In genomic region chr2:88845772-88846661, GRCh38 we compare ENCODE assay signal across 10 cellular contexts.
DNase-seq lines count a peak whose midpoint lies in the region; ATAC-seq and TF ChIP-seq lines count a peak whose summit lies in the region.
"Had no signal": no experiment of that assay in that cellular context is flagged by ENCODE, and none has a peak within 500 bp of the region (broad histone marks: within the 10 kb centered on the region; RNA-seq: fewer than 3 reads in every experiment).

No MANE protein-coding gene starts in this region.

- H3K9me3 Mint-ChIP-seq in stimulated activated effector memory CD8-positive, alpha-beta T cell treated with anti-CD3 and anti-CD28 coated beads, Interleukin-12 subunit alpha, Interleukin-12 subunit beta, amount 100 ng/mL, for 72 hours = no peaks in the 10 kb centered on the region
- H3K9me3 Mint-ChIP-seq in activated naive CD4-positive, alpha-beta T cell treated with anti-CD3 and anti-CD28 coated beads for 36 hours = no peaks in the 10 kb centered on the region
- no peaks in the 10 kb centered on the region for H3K9me3 Mint-ChIP-seq in activated T-helper 17 cell treated with anti-CD3 and anti-CD28 coated beads, Interleukin-2, amount 50 U/mL, for 72 hours
- H3K9me3 Mint-ChIP-seq in CD8-positive, alpha-beta memory T cell = peaks cover 0 to 4% (median 0%) of the 10 kb centered on the region in 5 donors

- ATAC-seq in HG02588 (IDR thresholded peaks at IDR 0.05; ENCODE audit: unreplicated experiment) (peak; percentile 88), HG03469 (IDR thresholded peaks at IDR 0.05; ENCODE audit: unreplicated experiment) (peak; percentile 82)
- ATAC-seq in stimulated activated effector memory CD8-positive, alpha-beta T cell treated with anti-CD3 and anti-CD28 coated beads, Interleukin-12 subunit alpha, Interleukin-12 subunit beta, amount 100 ng/mL, for 72 hours = peak; percentile 45
- no peak for ATAC-seq in activated T-helper 17 cell treated with anti-CD3 and anti-CD28 coated beads, Interleukin-2, amount 50 U/mL, for 72 hours (replicated peaks)
- ATAC-seq: activated CD8-positive, alpha-beta memory T cell treated with anti-CD3 and anti-CD28 coated beads, Interleukin-2, amount 10 ng/mL, durations not matched to agents 7 days and 5 days had no signal

- no peaks in the 10 kb centered on the region for H3K36me3 Mint-ChIP-seq in stimulated activated effector memory CD8-positive, alpha-beta T cell treated with anti-CD3 and anti-CD28 coated beads, Interleukin-12 subunit alpha, Interleukin-12 subunit beta, amount 100 ng/mL, for 72 hours
- H3K36me3 Mint-ChIP-seq in activated naive CD4-positive, alpha-beta T cell treated with anti-CD3 and anti-CD28 coated beads for 36 hours (ENCODE audit: low read depth) = no peaks in the 10 kb centered on the region
- H3K36me3 Mint-ChIP-seq in activated T-helper 17 cell treated with anti-CD3 and anti-CD28 coated beads, Interleukin-2, amount 50 U/mL, for 72 hours (ENCODE audit: low read depth) = no peaks in the 10 kb centered on the region
- no peaks in the 10 kb centered on the region for H3K36me3 Mint-ChIP-seq in CD8-positive, alpha-beta memory T cell
- H3K36me3 Mint-ChIP-seq: activated CD8-positive, alpha-beta memory T cell treated with anti-CD3 and anti-CD28 coated beads, Interleukin-2, amount 10 ng/mL, durations not matched to agents 7 days and 5 days had no signal

- WGBS in esophagus squamous epithelium, 2 donors = 80 to 84% methylated on average over 2 of the region's 3 CpGs

- no peaks in the 10 kb centered on the region for H3K4me1 ChIP-seq in CD8-positive, alpha-beta memory T cell (ENCODE audit: insufficient read depth, low read length)
- H3K4me1 ChIP-seq in esophagus squamous epithelium = no peaks in the 10 kb centered on the region

- no peak overlapping the region for H3K27ac ChIP-seq in CD8-positive, alpha-beta memory T cell (ENCODE audit: low read depth, low read length)
- H3K27ac ChIP-seq in esophagus squamous epithelium = no peak overlapping the region

- H3K4me1 Mint-ChIP-seq in stimulated activated effector memory CD8-positive, alpha-beta T cell treated with anti-CD3 and anti-CD28 coated beads, Interleukin-12 subunit alpha, Interleukin-12 subunit beta, amount 100 ng/mL, for 72 hours = no peaks in the 10 kb centered on the region
- no peaks in the 10 kb centered on the region for H3K4me1 Mint-ChIP-seq in activated naive CD4-positive, alpha-beta T cell treated with anti-CD3 and anti-CD28 coated beads for 36 hours (ENCODE audit: low read depth)
- no peaks in the 10 kb centered on the region for H3K4me1 Mint-ChIP-seq in activated T-helper 17 cell treated with anti-CD3 and anti-CD28 coated beads, Interleukin-2, amount 50 U/mL, for 72 hours
- no peaks in the 10 kb centered on the region for H3K4me1 Mint-ChIP-seq in CD8-positive, alpha-beta memory T cell
- H3K4me1 Mint-ChIP-seq: activated CD8-positive, alpha-beta memory T cell treated with anti-CD3 and anti-CD28 coated beads, Interleukin-2, amount 10 ng/mL, durations not matched to agents 7 days and 5 days had no signal

- H3K4me3 Mint-ChIP-seq in stimulated activated effector memory CD8-positive, alpha-beta T cell treated with anti-CD3 and anti-CD28 coated beads, Interleukin-12 subunit alpha, Interleukin-12 subunit beta, amount 100 ng/mL, for 72 hours = no peak overlapping the region
- H3K4me3 Mint-ChIP-seq in activated naive CD4-positive, alpha-beta T cell treated with anti-CD3 and anti-CD28 coated beads for 36 hours = no peak overlapping the region
- H3K4me3 Mint-ChIP-seq in activated T-helper 17 cell treated with anti-CD3 and anti-CD28 coated beads, Interleukin-2, amount 50 U/mL, for 72 hours = no peak overlapping the region
- H3K4me3 Mint-ChIP-seq in CD8-positive, alpha-beta memory T cell = no peak overlapping the region
- H3K4me3 Mint-ChIP-seq: activated CD8-positive, alpha-beta memory T cell treated with anti-CD3 and anti-CD28 coated beads, Interleukin-2, amount 10 ng/mL, durations not matched to agents 7 days and 5 days had no signal

- no peak for TF ChIP-seq CTCF in esophagus squamous epithelium (IDR thresholded peaks at IDR 0.05)

- H3K27ac Mint-ChIP-seq in stimulated activated effector memory CD8-positive, alpha-beta T cell treated with anti-CD3 and anti-CD28 coated beads, Interleukin-12 subunit alpha, Interleukin-12 subunit beta, amount 100 ng/mL, for 72 hours = no peak overlapping the region
- H3K27ac Mint-ChIP-seq in activated naive CD4-positive, alpha-beta T cell treated with anti-CD3 and anti-CD28 coated beads for 36 hours = no peak overlapping the region
- no peak overlapping the region for H3K27ac Mint-ChIP-seq in activated T-helper 17 cell treated with anti-CD3 and anti-CD28 coated beads, Interleukin-2, amount 50 U/mL, for 72 hours
- H3K27ac Mint-ChIP-seq in CD8-positive, alpha-beta memory T cell = no peak overlapping the region
- H3K27ac Mint-ChIP-seq: activated CD8-positive, alpha-beta memory T cell treated with anti-CD3 and anti-CD28 coated beads, Interleukin-2, amount 10 ng/mL, durations not matched to agents 7 days and 5 days had no signal

- H3K36me3 ChIP-seq in CD8-positive, alpha-beta memory T cell (ENCODE audit: insufficient read depth, low read length) = no peaks in the 10 kb centered on the region
- no peaks in the 10 kb centered on the region for H3K36me3 ChIP-seq in esophagus squamous epithelium

- H3K9me3 ChIP-seq in CD8-positive, alpha-beta memory T cell (ENCODE audit: low read length) = no peaks in the 10 kb centered on the region
- no peaks in the 10 kb centered on the region for H3K9me3 ChIP-seq in esophagus squamous epithelium

- CTCF ChIA-PET in activated naive CD4-positive, alpha-beta T cell treated with anti-CD3 and anti-CD28 coated beads for 36 hours (lab: Charles Lee) = interaction anchor here (0.7 kb wide), 1 partner anchor 28 kb away, joined by 4 read pairs; no protein-coding TSS in a partner anchor
- CTCF ChIA-PET in CD8-positive, alpha-beta memory T cell (lab: Charles Lee) = interaction anchor here (1.0 kb wide), 1 partner anchor 10 kb away, joined by 4 read pairs; no protein-coding TSS in a partner anchor

- intact Hi-C loops in activated naive CD4-positive, alpha-beta T cell treated with anti-CD3 and anti-CD28 coated beads for 36 hours (cut with micrococcal nuclease) = no loop called here
- intact Hi-C loops in esophagus squamous epithelium (cut with DNase I) = no loop called here

- H3K27me3 ChIP-seq in CD8-positive, alpha-beta memory T cell (ENCODE audit: insufficient read depth, low read length, poor library complexity, severe bottlenecking) = no peaks in the 10 kb centered on the region
- H3K27me3 ChIP-seq in esophagus squamous epithelium = peaks cover 0 to 18% (median 0%) of the 10 kb centered on the region in 4 donors

- peak; percentile 76 for TF ChIP-seq POLR2A in GM19193 (IDR thresholded peaks at IDR 0.05; ENCODE audit: extremely low read depth, insufficient read depth, insufficient read length)
- TF ChIP-seq POLR2A in esophagus squamous epithelium (IDR thresholded peaks at IDR 0.05) = peak in 1 of 4 donors; percentile 22

- DNase-seq in stimulated activated effector memory CD8-positive, alpha-beta T cell treated with anti-CD3 and anti-CD28 coated beads, Interleukin-12 subunit alpha, Interleukin-12 subunit beta, amount 100 ng/mL, for 72 hours (ENCODE audit: low spot score in 2 of 2) = no peak
- no peak for DNase-seq in activated naive CD4-positive, alpha-beta T cell treated with anti-CD3 and anti-CD28 coated beads for 36 hours
- no peak for DNase-seq in CD8-positive, alpha-beta memory T cell
- DNase-seq in esophagus squamous epithelium (lab: John Stamatoyannopoulos, UW) = no peak
- DNase-seq: activated CD8-positive, alpha-beta memory T cell treated with anti-CD3 and anti-CD28 coated beads, Interleukin-2, amount 10 ng/mL, durations not matched to agents 7 days and 5 days; NCI-H1694 treated with DMSO at 0.1 percent for 48 hours had no signal

- POLR2A ChIA-PET in CD8-positive, alpha-beta memory T cell (lab: Charles Lee) = no interaction called here

- no peak overlapping the region for H3K4me3 ChIP-seq in CD8-positive, alpha-beta memory T cell (ENCODE audit: low read length)
- H3K4me3 ChIP-seq in esophagus squamous epithelium = no peak overlapping the region

- H3K27me3 Mint-ChIP-seq in activated naive CD4-positive, alpha-beta T cell treated with anti-CD3 and anti-CD28 coated beads for 36 hours (ENCODE audit: low read depth) = peaks cover 2% of the 10 kb centered on the region
- H3K27me3 Mint-ChIP-seq in activated T-helper 17 cell treated with anti-CD3 and anti-CD28 coated beads, Interleukin-2, amount 50 U/mL, for 72 hours = peaks cover 35% of the 10 kb centered on the region
- peaks cover 15 to 42% of the 10 kb centered on the region in 2 donors for H3K27me3 Mint-ChIP-seq in CD8-positive, alpha-beta memory T cell
